ENCODE assay signal across 1 cellular context in the genomic region with DNA sequence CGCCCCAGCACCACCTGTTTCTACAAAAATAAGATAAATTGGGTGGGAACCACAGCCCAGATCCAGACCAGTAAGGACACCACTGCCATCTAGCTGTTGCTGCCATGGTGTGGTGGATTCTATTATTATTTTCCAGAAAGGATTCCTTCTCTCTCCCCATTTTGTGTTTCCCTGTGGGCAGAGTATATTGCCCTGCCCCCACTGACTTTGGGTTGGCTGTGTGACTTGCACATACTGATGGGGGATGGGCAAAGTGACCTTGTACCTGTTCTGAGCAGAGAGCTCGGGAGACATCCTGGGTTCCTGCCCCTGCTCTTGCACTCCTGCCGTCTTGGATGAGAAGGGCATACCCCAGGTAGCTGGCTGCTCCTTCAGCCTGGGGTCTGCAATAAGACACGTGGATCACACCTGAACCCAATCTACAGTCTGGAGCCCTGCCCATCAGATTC.
TF ChIP-seq lines count a peak whose summit lies in the region.

No MANE protein-coding gene starts in this region.

TF ChIP-seq in Ishikawa, 13 proteins besides CTCF, POLR2A, EP300 and RAD21 (continued from another document):
- no peak for TF ChIP-seq ZBTB7A (IDR thresholded peaks at IDR 0.05; ENCODE audit: low read depth)
- no peak for TF ChIP-seq YY1 (IDR thresholded peaks at IDR 0.05; ENCODE audit: low read depth)
- TF ChIP-seq CEBPB (IDR thresholded peaks at IDR 0.05), result no peak
